In the genomic region with DNA sequence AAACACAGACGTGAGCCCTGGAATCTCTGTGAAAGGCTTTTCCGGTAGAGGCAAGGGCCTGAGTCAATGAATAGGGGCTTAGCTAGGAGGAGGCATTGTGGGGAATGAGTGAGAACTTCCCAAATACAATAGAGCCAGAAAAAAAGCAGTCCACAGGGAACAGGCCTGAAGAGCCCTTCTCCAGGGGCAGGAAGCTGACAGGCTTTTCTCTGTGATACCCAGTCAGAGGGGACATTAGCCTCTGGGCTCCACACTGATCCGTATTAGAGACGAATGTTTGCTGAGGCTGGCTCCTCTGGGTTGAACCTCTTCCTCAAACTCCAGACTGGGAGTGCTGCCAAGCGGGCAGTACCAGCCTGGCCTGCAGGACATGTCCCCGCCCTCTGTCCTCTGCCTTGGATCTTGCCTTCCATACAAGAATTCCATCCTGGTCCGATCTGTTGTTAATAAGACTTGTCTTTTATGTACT, we compare ENCODE assay signal across 8 cellular contexts. TPM values are rescaled to one million over a fixed set of nuclear protein-coding genes. Genes with fewer than 3 reads are reported as not detected.
DNase-seq lines count a peak whose midpoint lies in the region; ATAC-seq, FAIRE-seq and TF ChIP-seq lines count a peak whose summit lies in the region.

No MANE protein-coding gene starts in this region.

- H3K9ac ChIP-seq in kidney (ENCODE audit: low read length in 2 of 2) = peak overlapping the region in 1 of 2 donors; percentile 67

- no peaks in the 10 kb centered on the region for H3K27me3 ChIP-seq in adrenal gland

- intact Hi-C loops in adrenal gland (cut with DNase I) (no loop called here), kidney (cut with DNase I) (no loop called here)

- peaks cover 17% of the 10 kb centered on the region for H3K36me3 Mint-ChIP-seq in stimulated activated effector memory CD8-positive, alpha-beta T cell treated with anti-CD3 and anti-CD28 coated beads, Interleukin-12 subunit alpha, Interleukin-12 subunit beta, amount 100 ng/mL, for 72 hours

- no peak for FAIRE-seq in kidney (lab: Jason Lieb, UNC)

- H3K9me3 ChIP-seq in adrenal gland (replicated peaks in 1 of 3) (no peaks in the 10 kb centered on the region), kidney (ENCODE audit: control insufficient read depth in 1 of 2, low read length in 2 of 2) (no peaks in the 10 kb centered on the region)

- peak overlapping the region; percentile 85 for H3K4me3 Mint-ChIP-seq in stimulated activated effector memory CD8-positive, alpha-beta T cell treated with anti-CD3 and anti-CD28 coated beads, Interleukin-12 subunit alpha, Interleukin-12 subunit beta, amount 100 ng/mL, for 72 hours

- no peak for TF ChIP-seq POLR2A in adrenal gland (IDR thresholded peaks at IDR 0.05)

- H3K27ac ChIP-seq in adrenal gland = peak overlapping the region in 3 of 5 donors; percentile 28 to 99 (median 81)
- H3K27ac ChIP-seq in kidney (ENCODE audit: low read depth in 2 of 2, low read length in 2 of 2) = peak overlapping the region; percentile 98 to 100

- no peaks in the 10 kb centered on the region for H3K9me3 Mint-ChIP-seq in stimulated activated effector memory CD8-positive, alpha-beta T cell treated with anti-CD3 and anti-CD28 coated beads, Interleukin-12 subunit alpha, Interleukin-12 subunit beta, amount 100 ng/mL, for 72 hours

- 41 to 50% (median 45%) methylated on average over 7 of the region's 7 CpGs for WGBS in adrenal gland, 4 donors

- DNase-seq in SIG-M5 treated with dmso at 0.1 percent for 504 hours (lab: John Stamatoyannopoulos, UW; ENCODE audit: unreplicated experiment) (peak; percentile 20), SIG-M5 (lab: John Stamatoyannopoulos, UW) (no peak), adrenal gland (peak; percentile 75 to 91 (median 85)), kidney (peak; percentile 88), MV-4-11 (lab: John Stamatoyannopoulos, UW) (no peak)
- no peak for DNase-seq in stimulated activated effector memory CD8-positive, alpha-beta T cell treated with anti-CD3 and anti-CD28 coated beads, Interleukin-12 subunit alpha, Interleukin-12 subunit beta, amount 100 ng/mL, for 72 hours (ENCODE audit: low spot score in 2 of 2)
- DNase-seq in effector CD8-positive, alpha-beta T cell (lab: John Stamatoyannopoulos, UW) = no peak

- H3K27ac Mint-ChIP-seq in stimulated activated effector memory CD8-positive, alpha-beta T cell treated with anti-CD3 and anti-CD28 coated beads, Interleukin-12 subunit alpha, Interleukin-12 subunit beta, amount 100 ng/mL, for 72 hours = peak overlapping the region; percentile 99

- H3K36me3 ChIP-seq in adrenal gland (replicated peaks in 1 of 2) = no peaks in the 10 kb centered on the region
- H3K36me3 ChIP-seq in kidney (ENCODE audit: control insufficient read depth in 1 of 2, insufficient read depth in 2 of 2, low read length in 2 of 2) = peaks cover 2 to 10% of the 10 kb centered on the region in 2 donors

- TF ChIP-seq CTCF in adrenal gland (IDR thresholded peaks at IDR 0.05) (peak in 3 of 6 experiments; percentile 17 to 41 (median 30)), kidney (IDR thresholded peaks at IDR 0.05; ENCODE audit: borderline replicate concordance, extremely low read depth, insufficient read depth) (no peak)

- peaks cover 62% of the 10 kb centered on the region for H3K4me1 Mint-ChIP-seq in stimulated activated effector memory CD8-positive, alpha-beta T cell treated with anti-CD3 and anti-CD28 coated beads, Interleukin-12 subunit alpha, Interleukin-12 subunit beta, amount 100 ng/mL, for 72 hours

- H3K4me1 ChIP-seq in adrenal gland (replicated peaks in 1 of 2) (peaks cover 18 to 31% of the 10 kb centered on the region in 2 donors), kidney (ENCODE audit: control insufficient read depth in 1 of 2, insufficient read depth in 1 of 2, low read depth in 1 of 2, low read length in 2 of 2) (peaks cover 23 to 31% of the 10 kb centered on the region in 2 donors)

- no peak overlapping the region for H3K4me3 ChIP-seq in adrenal gland
- peak overlapping the region in 1 of 2 donors; percentile 9 for H3K4me3 ChIP-seq in kidney (ENCODE audit: low read length in 2 of 2)

- ATAC-seq in stimulated activated effector memory CD8-positive, alpha-beta T cell treated with anti-CD3 and anti-CD28 coated beads, Interleukin-12 subunit alpha, Interleukin-12 subunit beta, amount 100 ng/mL, for 72 hours = no peak
- no peak for ATAC-seq in HG03280 (IDR thresholded peaks at IDR 0.05; ENCODE audit: unreplicated experiment)

RNA-seq across cellular contexts. Expression of gene DHRS12, which starts 2.3 kb away (rescaled TPM):
- total RNA-seq in adrenal gland = 10 to 100 TPM in 4 of 8 donors, 1 to 10 TPM in 4; 4.3 to 16.6 (median 10.1) TPM
- polyA plus RNA-seq in adrenal gland = 10 to 100 TPM; 12.1 to 33.9 (median 28.6) TPM
- 20.4 TPM for total RNA-seq in kidney
- polyA plus RNA-seq in kidney (ENCODE audit: insufficient read depth, low read depth, low replicate concordance) = 36.1 TPM

RNA-seq across cellular contexts. Expression of gene TMEM272, which starts 43.3 kb away (rescaled TPM):
- total RNA-seq in adrenal gland (not detected), kidney (0.19 TPM)
- polyA plus RNA-seq in adrenal gland (under 1 TPM in 2 of 3 donors, not detected in 1; 0.03 to 0.05 TPM), kidney (ENCODE audit: insufficient read depth, low read depth, low replicate concordance) (0.28 TPM)

Comparison
In these comparisons a context has a peak if more than half of its experiments do, and no peak if none do; other contexts are left out.
1. DNase-seq: peak in SIG-M5 treated with dmso at 0.1 percent for 504 hours (single experiment), adrenal gland (7 of 7) and kidney (single experiment); none in SIG-M5 (single experiment), stimulated activated effector memory CD8-positive, alpha-beta T cell treated with anti-CD3 and anti-CD28 coated beads, Interleukin-12 subunit alpha, Interleukin-12 subunit beta, amount 100 ng/mL, for 72 hours (0 of 2), MV-4-11 (single experiment) and effector CD8-positive, alpha-beta T cell (single experiment).